Comparison of ENCODE assay signal across 7 cellular contexts in genomic region chrX:52261125-52261462, GRCh38.
A peak's percentile ranks its signal among the peaks of the same experiment; 100 is the strongest.
DNase-seq lines count a peak whose midpoint lies in the region; ATAC-seq and TF ChIP-seq lines count a peak whose summit lies in the region.

No MANE protein-coding gene starts in this region.

- no peaks in the 10 kb centered on the region for H3K79me2 ChIP-seq in GM23338 (replicated peaks; ENCODE audit: insufficient read depth)

- H4K20me1 ChIP-seq in GM23338 (replicated peaks; ENCODE audit: insufficient read depth), result no peaks in the 10 kb centered on the region

- H3K4me1 ChIP-seq in GM23338 (ENCODE audit: insufficient read depth), result no peaks in the 10 kb centered on the region
- peaks cover 4% of the 10 kb centered on the region for H3K4me1 ChIP-seq in skeletal muscle satellite cell (ENCODE audit: control insufficient read depth, insufficient read depth, low read length)

- H3K4me3 ChIP-seq in GM23338 (peak overlapping the region; percentile 69), fibroblast of pulmonary artery (replicated peaks; ENCODE audit: low read depth, low read length) (peak overlapping the region; percentile 72), skeletal muscle satellite cell (ENCODE audit: low read length) (peak overlapping the region; percentile 96)

- DNase-seq in GM23338 (ENCODE audit: low spot score) (no peak), RWPE1 (ENCODE audit: low spot score) (no peak), fibroblast of pulmonary artery (ENCODE audit: low read depth) (no peak), NCI-H187 treated with DMSO at 0.1 percent for 48 hours (lab: John Stamatoyannopoulos, UW) (no peak)
- no peak for DNase-seq in effector CD8-positive, alpha-beta T cell (lab: John Stamatoyannopoulos, UW)
- DNase-seq in activated effector memory CD4-positive, alpha-beta T cell treated with Interleukin-2 at 50 U/mL for 16 hours, result no peak

- H3K27me3 Mint-ChIP-seq in GM23338 (ENCODE audit: insufficient read depth, low read depth, poor library complexity), result peaks cover 2% of the 10 kb centered on the region

- H3K4me2 ChIP-seq in GM23338 (peak overlapping the region; percentile 74), skeletal muscle satellite cell (ENCODE audit: low read length) (peak overlapping the region; percentile 98)

- no peaks in the 10 kb centered on the region for H3K27me3 ChIP-seq in GM23338 (ENCODE audit: insufficient read depth)
- H3K27me3 ChIP-seq in skeletal muscle satellite cell (ENCODE audit: control insufficient read depth, insufficient read depth, low read length), result peaks cover 42% of the 10 kb centered on the region

- no peaks in the 10 kb centered on the region for H3K36me3 Mint-ChIP-seq in GM23338 (ENCODE audit: low read depth)

- no peak for ATAC-seq in GM23338

- no peak overlapping the region; the same call in 1 of the 2 replicates for H3K27ac ChIP-seq in GM23338 (ENCODE audit: low read depth)
- peak overlapping the region; percentile 85 for H3K27ac ChIP-seq in RWPE1

- TF ChIP-seq CTCF in GM23338 (conservative IDR thresholded peaks at IDR 0.05; ENCODE audit: low read depth in 2 of 2), result no peak
- TF ChIP-seq CTCF in RWPE1 (conservative IDR thresholded peaks at IDR 0.05; ENCODE audit: low read depth), result no peak
- no peak for TF ChIP-seq CTCF in fibroblast of pulmonary artery (IDR thresholded peaks at IDR 0.05; ENCODE audit: low read length, missing control alignments)

- CTCF ChIA-PET in RWPE1 (lab: Yijun Ruan, JAX), result interaction anchor here (0.7 to 1.0 kb wide), 3 partner anchors 11 to 1968 kb away, joined by 3 to 4 read pairs (median 4); no protein-coding TSS in a partner anchor

- no peak overlapping the region for H3K9ac ChIP-seq in skeletal muscle satellite cell (ENCODE audit: low read depth, low read length)

- H3K4me1 Mint-ChIP-seq in GM23338, result peaks cover 11% of the 10 kb centered on the region; the same call in 2 of the 3 replicates

- no peaks in the 10 kb centered on the region for H3K9me3 Mint-ChIP-seq in GM23338

- POLR2A ChIA-PET in RWPE1 (lab: Yijun Ruan, JAX; ENCODE audit: low non-redundant PET), result no interaction called here

- no peak overlapping the region for H2AFZ ChIP-seq in GM23338

- H3F3A ChIP-seq in GM23338 (replicated peaks; ENCODE audit: low read depth), result no peaks in the 10 kb centered on the region

- no peaks in the 10 kb centered on the region for H3K9me2 ChIP-seq in GM23338 (ENCODE audit: insufficient read depth)

- peak overlapping the region; percentile 92 for H3K4me3 Mint-ChIP-seq in GM23338

- no peaks in the 10 kb centered on the region for H3K9me3 ChIP-seq in skeletal muscle satellite cell (replicated peaks; ENCODE audit: low read length)

- H3K27ac Mint-ChIP-seq in GM23338, result peak overlapping the region; percentile 99

- H3K36me3 ChIP-seq in GM23338 (ENCODE audit: insufficient read depth) (no peaks in the 10 kb centered on the region), skeletal muscle satellite cell (ENCODE audit: insufficient read depth, low read length) (no peaks in the 10 kb centered on the region)

TF ChIP-seq in GM23338, 12 proteins besides CTCF, POLR2A, EP300 and RAD21:
- no peak for TF ChIP-seq ETS1 (IDR thresholded peaks at IDR 0.05)
